In the genomic region with DNA sequence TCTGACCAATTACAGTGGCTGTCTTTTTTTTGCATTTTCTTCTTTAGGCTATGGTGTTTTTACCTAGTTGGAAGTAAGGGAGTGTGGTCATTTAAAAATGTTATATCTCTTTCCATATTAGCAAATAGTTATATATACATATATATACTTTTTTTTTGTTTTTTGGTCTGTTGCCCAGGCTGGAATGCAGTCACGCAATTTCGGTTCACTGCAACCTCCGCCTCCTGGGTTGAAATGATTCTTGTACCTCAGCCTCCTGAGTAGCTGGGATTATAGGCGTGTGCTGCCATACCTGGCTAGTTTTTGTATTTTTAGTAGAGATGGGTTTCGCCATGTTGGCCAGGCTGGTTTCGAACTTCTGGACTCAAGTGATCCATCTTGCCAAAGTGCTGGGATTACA, we compare ENCODE assay signal across 15 cellular contexts.
"Had no signal": no experiment of that assay in that cellular context is flagged by ENCODE, and none has a peak within 500 bp of the region (broad histone marks: within the 10 kb centered on the region; RNA-seq: fewer than 3 reads in every experiment).

No MANE protein-coding gene starts in this region.

- DNase-seq: cortex of kidney; dorsolateral prefrontal cortex; effector CD8-positive, alpha-beta T cell; glutamatergic neuron; immature natural killer cell; left ventricle myocardium superior; naive thymus-derived CD4-positive, alpha-beta T cell; nephron progenitor cell; small intestine; stimulated activated CD4-positive, alpha-beta T cell treated with anti-CD3 and anti-CD28 coated beads, Interleukin-12 subunit alpha, Interleukin-12 subunit beta, amount 100 ng/mL, for 4 hours; stimulated activated naive CD4-positive, alpha-beta T cell treated with Interleukin-2 at 50 U/mL for 16 hours had no signal

- H3K9me3 ChIP-seq: gastroesophageal sphincter had no signal

- H3K27me3 ChIP-seq: dorsolateral prefrontal cortex, gastroesophageal sphincter had no signal

- H3K27ac ChIP-seq: parathyroid adenoma had no signal

- ATAC-seq: esophagus mucosa; gastroesophageal sphincter; naive thymus-derived CD4-positive, alpha-beta T cell had no signal

- H3K36me3 ChIP-seq: gastroesophageal sphincter had no signal

- H3K4me3 ChIP-seq: dorsolateral prefrontal cortex, gastroesophageal sphincter, lung had no signal
